Comparison of ENCODE assay signal across 1 cellular context in the genomic region with DNA sequence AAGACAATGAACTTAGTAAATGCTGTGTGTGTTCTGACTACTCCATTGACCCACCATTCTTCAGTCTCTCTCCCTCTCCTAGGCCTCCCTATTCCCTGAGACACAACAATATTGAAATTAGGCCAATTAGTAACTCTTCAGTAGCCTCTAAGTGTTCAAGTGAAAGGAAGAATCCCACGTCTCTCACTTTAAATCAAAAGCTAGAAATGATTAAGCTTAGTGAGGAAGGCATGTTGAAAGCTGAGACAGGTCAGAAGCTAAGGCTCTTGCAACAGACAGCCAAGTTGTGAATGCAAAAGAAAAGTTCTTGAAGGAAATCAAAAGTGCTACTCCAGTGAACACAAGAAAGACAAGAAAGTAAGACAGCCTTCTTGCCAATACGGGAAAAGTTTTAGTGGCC.
TF ChIP-seq lines count a peak whose summit lies in the region.

No MANE protein-coding gene starts in this region.

TF ChIP-seq in HEK293, 187 proteins besides CTCF, POLR2A, EP300 and RAD21 (continued from another document):
- TF ChIP-seq GLIS1 (tag by site-specific recombination; IDR thresholded peaks at IDR 0.05), result no peak
- TF ChIP-seq, protein P1, sequence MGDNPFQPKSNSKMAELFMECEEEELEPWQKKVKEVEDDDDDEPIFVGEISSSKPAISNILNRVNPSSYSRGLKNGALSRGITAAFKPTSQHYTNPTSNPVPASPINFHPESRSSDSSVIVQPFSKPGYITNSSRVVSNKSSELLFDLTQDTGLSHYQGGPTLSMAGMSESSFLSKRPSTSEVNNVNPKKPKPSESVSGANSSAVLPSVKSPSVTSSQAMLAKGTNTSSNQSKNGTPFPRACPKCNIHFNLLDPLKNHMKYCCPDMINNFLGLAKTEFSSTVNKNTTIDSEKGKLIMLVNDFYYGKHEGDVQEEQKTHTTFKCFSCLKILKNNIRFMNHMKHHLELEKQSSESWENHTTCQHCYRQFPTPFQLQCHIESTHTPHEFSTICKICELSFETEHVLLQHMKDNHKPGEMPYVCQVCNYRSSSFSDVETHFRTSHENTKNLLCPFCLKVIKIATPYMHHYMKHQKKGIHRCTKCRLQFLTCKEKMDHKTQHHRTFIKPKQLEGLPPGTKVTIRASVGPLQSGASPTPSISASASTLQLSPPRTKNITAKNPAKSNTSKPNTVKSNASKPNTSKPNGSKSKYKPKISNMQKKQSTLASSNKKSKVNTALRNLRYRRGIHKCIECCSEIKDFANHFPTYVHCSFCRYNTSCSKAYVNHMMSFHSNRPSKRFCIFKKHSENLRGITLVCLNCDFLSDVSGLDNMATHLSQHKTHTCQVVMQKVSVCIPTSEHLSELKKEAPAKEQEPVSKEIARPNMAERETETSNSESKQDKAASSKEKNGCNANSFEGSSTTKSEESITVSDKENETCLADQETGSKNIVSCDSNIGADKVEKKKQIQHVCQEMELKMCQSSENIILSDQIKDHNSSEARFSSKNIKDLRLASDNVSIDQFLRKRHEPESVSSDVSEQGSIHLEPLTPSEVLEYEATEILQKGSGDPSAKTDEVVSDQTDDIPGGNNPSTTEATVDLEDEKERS (tag by site-specific recombination; IDR thresholded peaks at IDR 0.05), result no peak
TF ChIP-seq in HEK293: peak in this region for 1.
